ENCODE assay signal across 16 cellular contexts in genomic region chr10:97452352-97452751, GRCh38. TPM values are rescaled to one million over a fixed set of nuclear protein-coding genes. Genes with fewer than 3 reads are reported as not detected.
DNase-seq lines count a peak whose midpoint lies in the region; ATAC-seq, FAIRE-seq and TF ChIP-seq lines count a peak whose summit lies in the region.
"Had no signal": no experiment of that assay in that cellular context is flagged by ENCODE, and none has a peak within 500 bp of the region (broad histone marks: within the 10 kb centered on the region; RNA-seq: fewer than 3 reads in every experiment).

No MANE protein-coding gene starts in this region.

- H3K4me1 ChIP-seq in left ventricle myocardium inferior, result peaks cover 78% of the 10 kb centered on the region

- no peak for FAIRE-seq in GM12892 (lab: Jason Lieb, UNC)
- FAIRE-seq: HepG2 had no signal

- H3K27me3 Mint-ChIP-seq in activated T-helper 1 cell treated with anti-CD3 and anti-CD28 coated beads, Interleukin-12 subunit alpha, Interleukin-12 subunit beta, Interleukin-2, Interleukin-4 antibody, amounts not matched to agents 30 ng/mL and 10 ng/mL and 1 ng/mL, durations not matched to agents 14 hours and 24 hours and 36 hours (ENCODE audit: insufficient read depth), result no peaks in the 10 kb centered on the region
- no peaks in the 10 kb centered on the region for H3K27me3 Mint-ChIP-seq in naive thymus-derived CD8-positive, alpha-beta T cell

- no peaks in the 10 kb centered on the region for H3K9me3 Mint-ChIP-seq in activated T-helper 1 cell treated with anti-CD3 and anti-CD28 coated beads, Interleukin-12 subunit alpha, Interleukin-12 subunit beta, Interleukin-2, Interleukin-4 antibody, amounts not matched to agents 30 ng/mL and 10 ng/mL and 1 ng/mL, durations not matched to agents 14 hours and 24 hours and 36 hours
- no peaks in the 10 kb centered on the region for H3K9me3 Mint-ChIP-seq in naive thymus-derived CD8-positive, alpha-beta T cell

- H3K36me3 Mint-ChIP-seq in activated T-helper 1 cell treated with anti-CD3 and anti-CD28 coated beads, Interleukin-12 subunit alpha, Interleukin-12 subunit beta, Interleukin-2, Interleukin-4 antibody, amounts not matched to agents 30 ng/mL and 10 ng/mL and 1 ng/mL, durations not matched to agents 14 hours and 24 hours and 36 hours (ENCODE audit: low read depth), result peaks cover 33% of the 10 kb centered on the region
- H3K36me3 Mint-ChIP-seq in naive thymus-derived CD8-positive, alpha-beta T cell, result peaks cover 0 to 38% (median 0%) of the 10 kb centered on the region in 3 donors

- ATAC-seq in Right ventricle myocardium inferior, result no peak
- ATAC-seq in naive thymus-derived CD8-positive, alpha-beta T cell, result no peak
- no peak for ATAC-seq in HG03139 (IDR thresholded peaks at IDR 0.05; ENCODE audit: unreplicated experiment)
- ATAC-seq: HepG2 had no signal

- DNase-seq in left ventricle myocardium inferior (no peak), Right ventricle myocardium inferior (ENCODE audit: missing footprints) (no peak), GF-D8 (lab: John Stamatoyannopoulos, UW) (no peak), GM12892 (ENCODE audit: insufficient read length) (no peak)
- DNase-seq in activated T-helper 1 cell treated with anti-CD3 and anti-CD28 coated beads, Interleukin-12 subunit alpha, Interleukin-12 subunit beta, Interleukin-2, Interleukin-4 antibody, amounts not matched to agents 30 ng/mL and 10 ng/mL and 1 ng/mL, durations not matched to agents 14 hours and 24 hours and 36 hours (ENCODE audit: low spot score), result no peak
- no peak for DNase-seq in naive thymus-derived CD8-positive, alpha-beta T cell
- DNase-seq: ACHN, C1 segment of cervical spinal cord, DMS79, KBM-7, NCI-H1105, NCI-H1694 treated with DMSO at 0.1 percent for 48 hours, Peyer's patch, Right ventricle myocardium superior had no signal

- peaks cover 39% of the 10 kb centered on the region for H3K4me1 Mint-ChIP-seq in activated T-helper 1 cell treated with anti-CD3 and anti-CD28 coated beads, Interleukin-12 subunit alpha, Interleukin-12 subunit beta, Interleukin-2, Interleukin-4 antibody, amounts not matched to agents 30 ng/mL and 10 ng/mL and 1 ng/mL, durations not matched to agents 14 hours and 24 hours and 36 hours (ENCODE audit: low read depth)
- peaks cover 19 to 51% (median 41%) of the 10 kb centered on the region in 4 donors for H3K4me1 Mint-ChIP-seq in naive thymus-derived CD8-positive, alpha-beta T cell

- H3K36me3 ChIP-seq in left ventricle myocardium inferior, result peaks cover 49% of the 10 kb centered on the region

- POLR2A ChIA-PET in naive thymus-derived CD8-positive, alpha-beta T cell (lab: Charles Lee), result no interaction called here

- H3K27me3 ChIP-seq in left ventricle myocardium inferior (ENCODE audit: low read depth), result no peaks in the 10 kb centered on the region
- H3K27me3 ChIP-seq: Peyer's patch had no signal

- peak overlapping the region; percentile 81 for H3K27ac ChIP-seq in left ventricle myocardium inferior (replicated peaks)
- H3K27ac ChIP-seq: Peyer's patch had no signal

- H3K27ac Mint-ChIP-seq in activated T-helper 1 cell treated with anti-CD3 and anti-CD28 coated beads, Interleukin-12 subunit alpha, Interleukin-12 subunit beta, Interleukin-2, Interleukin-4 antibody, amounts not matched to agents 30 ng/mL and 10 ng/mL and 1 ng/mL, durations not matched to agents 14 hours and 24 hours and 36 hours, result peak overlapping the region; percentile 58
- H3K27ac Mint-ChIP-seq in naive thymus-derived CD8-positive, alpha-beta T cell, result peak overlapping the region in 6 of 10 donors; percentile 51 to 99 (median 76)

- no peak for TF ChIP-seq CTCF in left ventricle myocardium inferior (IDR thresholded peaks at IDR 0.05; ENCODE audit: borderline replicate concordance)

- intact Hi-C loops in left ventricle myocardium inferior (cut with micrococcal nuclease), result no loop called here
- intact Hi-C loops in Right ventricle myocardium inferior (cut with DNase I), result no loop called here
- intact Hi-C loops in activated T-helper 1 cell treated with anti-CD3 and anti-CD28 coated beads, Interleukin-12 subunit alpha, Interleukin-12 subunit beta, Interleukin-2, Interleukin-4 antibody, amounts not matched to agents 30 ng/mL and 10 ng/mL and 1 ng/mL, durations not matched to agents 14 hours and 24 hours and 36 hours (cut with micrococcal nuclease), result no loop called here

- no peaks in the 10 kb centered on the region for H3K9me3 ChIP-seq in left ventricle myocardium inferior (replicated peaks)
- H3K9me3 ChIP-seq: Peyer's patch had no signal

- TF ChIP-seq POLR2A in GM12892 (IDR thresholded peaks at IDR 0.05; ENCODE audit: low read depth, low read length), result no peak

- H3K4me3 ChIP-seq in left ventricle myocardium inferior, result no peak overlapping the region
- H3K4me3 ChIP-seq: Peyer's patch had no signal

- no peak overlapping the region for H3K4me3 Mint-ChIP-seq in activated T-helper 1 cell treated with anti-CD3 and anti-CD28 coated beads, Interleukin-12 subunit alpha, Interleukin-12 subunit beta, Interleukin-2, Interleukin-4 antibody, amounts not matched to agents 30 ng/mL and 10 ng/mL and 1 ng/mL, durations not matched to agents 14 hours and 24 hours and 36 hours
- no peak overlapping the region for H3K4me3 Mint-ChIP-seq in naive thymus-derived CD8-positive, alpha-beta T cell

RNA-seq across cellular contexts. Expression of gene ZDHHC16, which starts 6.4 kb away (rescaled TPM):
- 17.8 TPM for total RNA-seq in left ventricle myocardium inferior
- 19.1 TPM for total RNA-seq in Right ventricle myocardium inferior
- total RNA-seq in activated T-helper 1 cell treated with anti-CD3 and anti-CD28 coated beads, Interleukin-12 subunit alpha, Interleukin-12 subunit beta, Interleukin-2, Interleukin-4 antibody, amounts not matched to agents 30 ng/mL and 10 ng/mL and 1 ng/mL, durations not matched to agents 14 hours and 24 hours and 36 hours, result 48.3 and 48.8 TPM in 2 replicates
- total RNA-seq in naive thymus-derived CD8-positive, alpha-beta T cell, result 10 to 100 TPM; 28.1 to 29.3 TPM
- 10 to 100 TPM; 20.0 to 31.4 (median 25.3) TPM for polyA plus RNA-seq in naive thymus-derived CD8-positive, alpha-beta T cell
- 21.8 TPM for polyA plus RNA-seq in GM12892 (2012; ENCODE audit: missing spikeins)

RNA-seq across cellular contexts. Expression of gene EXOSC1, which starts 6.5 kb away (rescaled TPM):
- total RNA-seq in left ventricle myocardium inferior, result 14.9 TPM
- total RNA-seq in Right ventricle myocardium inferior, result 18.2 TPM
- total RNA-seq in activated T-helper 1 cell treated with anti-CD3 and anti-CD28 coated beads, Interleukin-12 subunit alpha, Interleukin-12 subunit beta, Interleukin-2, Interleukin-4 antibody, amounts not matched to agents 30 ng/mL and 10 ng/mL and 1 ng/mL, durations not matched to agents 14 hours and 24 hours and 36 hours, result 55.3 and 57.1 TPM in 2 replicates
- total RNA-seq in naive thymus-derived CD8-positive, alpha-beta T cell, result 10 to 100 TPM; 46.9 to 50.6 TPM
- polyA plus RNA-seq in naive thymus-derived CD8-positive, alpha-beta T cell, result 10 to 100 TPM; 67.4 to 87.0 (median 77.1) TPM
- 63.1 TPM for polyA plus RNA-seq in GM12892 (2012; ENCODE audit: missing spikeins)

RNA-seq across cellular contexts. Expression of gene PGAM1, which starts 26.4 kb away (rescaled TPM):
- total RNA-seq in left ventricle myocardium inferior (233 TPM), Right ventricle myocardium inferior (220 TPM)
- 967 and 979 TPM in 2 replicates for total RNA-seq in activated T-helper 1 cell treated with anti-CD3 and anti-CD28 coated beads, Interleukin-12 subunit alpha, Interleukin-12 subunit beta, Interleukin-2, Interleukin-4 antibody, amounts not matched to agents 30 ng/mL and 10 ng/mL and 1 ng/mL, durations not matched to agents 14 hours and 24 hours and 36 hours
- total RNA-seq in naive thymus-derived CD8-positive, alpha-beta T cell, result 10 to 100 TPM; 69.6 to 72.4 TPM
- polyA plus RNA-seq in naive thymus-derived CD8-positive, alpha-beta T cell, result 100 to 1,000 TPM; 191 to 222 (median 193) TPM
- 1,051 TPM for polyA plus RNA-seq in GM12892 (2012; ENCODE audit: missing spikeins)

RNA-seq across cellular contexts. Expression of gene MMS19, which starts 45.9 kb away (rescaled TPM):
- 42.7 TPM for total RNA-seq in left ventricle myocardium inferior
- 37.7 TPM for total RNA-seq in Right ventricle myocardium inferior
- 91.8 and 93.2 TPM in 2 replicates for total RNA-seq in activated T-helper 1 cell treated with anti-CD3 and anti-CD28 coated beads, Interleukin-12 subunit alpha, Interleukin-12 subunit beta, Interleukin-2, Interleukin-4 antibody, amounts not matched to agents 30 ng/mL and 10 ng/mL and 1 ng/mL, durations not matched to agents 14 hours and 24 hours and 36 hours
- total RNA-seq in naive thymus-derived CD8-positive, alpha-beta T cell, result 100 to 1,000 TPM; 106 to 111 TPM
- polyA plus RNA-seq in naive thymus-derived CD8-positive, alpha-beta T cell, result 10 to 100 TPM; 31.2 to 37.3 (median 32.4) TPM
- 53.0 TPM for polyA plus RNA-seq in GM12892 (2012; ENCODE audit: missing spikeins)

RNA-seq across cellular contexts. Expression of gene UBTD1, which starts 46.4 kb away (rescaled TPM):
- total RNA-seq in left ventricle myocardium inferior (17.1 TPM), Right ventricle myocardium inferior (26.6 TPM)
- 1.7 and 1.8 TPM in 2 replicates for total RNA-seq in activated T-helper 1 cell treated with anti-CD3 and anti-CD28 coated beads, Interleukin-12 subunit alpha, Interleukin-12 subunit beta, Interleukin-2, Interleukin-4 antibody, amounts not matched to agents 30 ng/mL and 10 ng/mL and 1 ng/mL, durations not matched to agents 14 hours and 24 hours and 36 hours
- 1 to 10 TPM; 1.6 to 2.7 TPM for total RNA-seq in naive thymus-derived CD8-positive, alpha-beta T cell
- polyA plus RNA-seq in naive thymus-derived CD8-positive, alpha-beta T cell, result 1 to 10 TPM; 1.2 to 2.5 (median 1.3) TPM
- polyA plus RNA-seq in GM12892 (2012; ENCODE audit: missing spikeins), result 0.55 TPM
